ENCODE assay signal across 8 cellular contexts in genomic region chr1:181088079-181089016, GRCh38. TPM values are rescaled to one million over a fixed set of nuclear protein-coding genes. Genes with fewer than 3 reads are reported as not detected.
DNase-seq lines count a peak whose midpoint lies in the region; ATAC-seq and TF ChIP-seq lines count a peak whose summit lies in the region.

Gene IER5 (plus strand): TSS chr1:181088700. CDS start chr1:181088903, 203 bp downstream.

- H3K27me3 ChIP-seq in colonic mucosa (no peaks in the 10 kb centered on the region), layer of hippocampus (ENCODE audit: control insufficient read depth, insufficient read depth, low read length) (no peaks in the 10 kb centered on the region)

- peak within 1 kb of the TSS; percentile 99 for H3K4me3 Mint-ChIP-seq in activated CD4-positive, alpha-beta T cell treated with anti-CD3 and anti-CD28 coated beads, Interleukin-2, amount 10 ng/mL, durations not matched to agents 24 days and 14 days

- peak within 1 kb of the TSS; percentile 60 for H3K4me3 ChIP-seq in colonic mucosa

- no peaks in the 10 kb centered on the region for H3K36me3 ChIP-seq in colonic mucosa

- intact Hi-C loops in activated CD4-positive, alpha-beta T cell treated with anti-CD3 and anti-CD28 coated beads, Interleukin-2, amount 10 ng/mL, durations not matched to agents 24 days and 14 days (cut with micrococcal nuclease), result loop anchor here (1.0 to 5.0 kb wide), 6 partner anchors 9 to 1206 kb away; partner anchors contain the start of genes ACBD6, STX6 and TOR1AIP1
- intact Hi-C loops in colonic mucosa (cut with DNase I), result loop anchor here (5.0 kb wide), 1 partner anchor 46 kb away; no protein-coding TSS in a partner anchor

- H3K36me3 Mint-ChIP-seq in activated CD4-positive, alpha-beta T cell treated with anti-CD3 and anti-CD28 coated beads, Interleukin-2, amount 10 ng/mL, durations not matched to agents 24 days and 14 days (ENCODE audit: low read depth), result peaks cover 41% of the 10 kb centered on the region

- peak within 1 kb of the TSS; percentile 71 for H3K27ac ChIP-seq in C4-2B
- H3K27ac ChIP-seq in colonic mucosa, result peak within 1 kb of the TSS; percentile 96
- peak within 1 kb of the TSS; percentile 82 for H3K27ac ChIP-seq in layer of hippocampus (ENCODE audit: low read depth, low read length)

- peak within 1 kb of the TSS; percentile 81 to 96 for H3K9ac ChIP-seq in colonic mucosa (ENCODE audit: low read depth in 2 of 2, low read length in 2 of 2)

- ATAC-seq in GM19372 (IDR thresholded peaks at IDR 0.05; ENCODE audit: low read depth, unreplicated experiment) (peak; percentile 70), HG03521 (IDR thresholded peaks at IDR 0.05; ENCODE audit: unreplicated experiment) (peak; percentile 68)

- DNase-seq in NCI-H69 (lab: John Stamatoyannopoulos, UW) (peak; percentile 99), colonic mucosa (peak; percentile 99)
- DNase-seq in activated CD4-positive, alpha-beta T cell treated with anti-CD3 and anti-CD28 coated beads, Interleukin-2, amount 10 ng/mL, durations not matched to agents 24 days and 14 days, result peak; percentile 99
- peak; percentile 85 to 97 for DNase-seq in stimulated activated CD4-positive, alpha-beta T cell treated with anti-CD3 and anti-CD28 coated beads, Interleukin-1b, Interleukin-23, amount 100 ng/mL, for 4 hours (ENCODE audit: low read depth in 2 of 2)

- H3K9me3 ChIP-seq in colonic mucosa, result no peaks in the 10 kb centered on the region

- peaks cover 4% of the 10 kb centered on the region for H3K4me1 ChIP-seq in colonic mucosa

- no peaks in the 10 kb centered on the region for H3K9me3 Mint-ChIP-seq in activated CD4-positive, alpha-beta T cell treated with anti-CD3 and anti-CD28 coated beads, Interleukin-2, amount 10 ng/mL, durations not matched to agents 24 days and 14 days

- peak within 1 kb of the TSS; percentile 98 for H3K27ac Mint-ChIP-seq in activated CD4-positive, alpha-beta T cell treated with anti-CD3 and anti-CD28 coated beads, Interleukin-2, amount 10 ng/mL, durations not matched to agents 24 days and 14 days

- TF ChIP-seq CTCF in C4-2B (conservative IDR thresholded peaks at IDR 0.05) (no peak), colonic mucosa (IDR thresholded peaks at IDR 0.05) (no peak)

- peaks cover 6% of the 10 kb centered on the region for H3K27me3 Mint-ChIP-seq in activated CD4-positive, alpha-beta T cell treated with anti-CD3 and anti-CD28 coated beads, Interleukin-2, amount 10 ng/mL, durations not matched to agents 24 days and 14 days

- H3K4me1 Mint-ChIP-seq in activated CD4-positive, alpha-beta T cell treated with anti-CD3 and anti-CD28 coated beads, Interleukin-2, amount 10 ng/mL, durations not matched to agents 24 days and 14 days, result peaks cover 48% of the 10 kb centered on the region

RNA-seq across cellular contexts. Expression of gene IER5, which starts in this region (rescaled TPM):
- 48.3 and 48.6 TPM in 2 replicates for total RNA-seq in activated CD4-positive, alpha-beta T cell treated with anti-CD3 and anti-CD28 coated beads, Interleukin-2, amount 10 ng/mL, durations not matched to agents 24 days and 14 days
- 10 to 100 TPM; 19.6 to 20.1 TPM for total RNA-seq in colonic mucosa

Comparison
In these comparisons a context has a peak if more than half of its experiments do, and no peak if none do; other contexts are left out.
1. Peak in every context shown above with its lines: DNase-seq, ATAC-seq, H3K4me3 ChIP-seq and H3K27ac ChIP-seq.